In genomic region chr12:93080994-93081809, GRCh38 we compare ENCODE assay signal across 11 cellular contexts.
A peak's percentile ranks its signal among the peaks of the same experiment; 100 is the strongest.
DNase-seq lines count a peak whose midpoint lies in the region; ATAC-seq and TF ChIP-seq lines count a peak whose summit lies in the region.
"Had no signal": no experiment of that assay in that cellular context is flagged by ENCODE, and none has a peak within 500 bp of the region (broad histone marks: within the 10 kb centered on the region; RNA-seq: fewer than 3 reads in every experiment).

No MANE protein-coding gene starts in this region.

- peak overlapping the region; percentile 62 for H3K27ac ChIP-seq in SJSA1
- peak overlapping the region; percentile 49 for H3K27ac ChIP-seq in osteoblast (ENCODE audit: low read depth, low read length)

- H3K4me1 Mint-ChIP-seq in naive thymus-derived CD8-positive, alpha-beta T cell: no peaks in the 10 kb centered on the region
- H3K4me1 Mint-ChIP-seq: T-helper 17 cell had no signal

- H3K4me3 Mint-ChIP-seq in naive thymus-derived CD8-positive, alpha-beta T cell: no peak overlapping the region
- H3K4me3 Mint-ChIP-seq: T-helper 17 cell had no signal

- H3K79me2 ChIP-seq in osteoblast (ENCODE audit: insufficient read depth, low read length): no peaks in the 10 kb centered on the region

- no peak for TF ChIP-seq CTCF in fibroblast of pulmonary artery (IDR thresholded peaks at IDR 0.05; ENCODE audit: low read length, missing control alignments)
- TF ChIP-seq CTCF in osteoblast (IDR thresholded peaks at IDR 0.05; ENCODE audit: extremely low read depth, low read depth, low read length): no peak

- no peaks in the 10 kb centered on the region for H4K20me1 ChIP-seq in osteoblast (ENCODE audit: insufficient read depth, low read length)

- H3K9me3 ChIP-seq in SJSA1 (replicated peaks) (no peaks in the 10 kb centered on the region), osteoblast (ENCODE audit: low read depth, low read length) (no peaks in the 10 kb centered on the region)

- peaks cover 0 to 3% (median under 1%) of the 10 kb centered on the region in 9 donors for H3K9me3 Mint-ChIP-seq in naive thymus-derived CD8-positive, alpha-beta T cell

- no peak overlapping the region for H3K4me3 ChIP-seq in H7 (ENCODE audit: insufficient read depth, low read depth, low read length)
- no peak overlapping the region for H3K4me3 ChIP-seq in SJSA1
- H3K4me3 ChIP-seq in fibroblast of pulmonary artery (replicated peaks; ENCODE audit: low read depth, low read length): no peak overlapping the region
- no peak overlapping the region for H3K4me3 ChIP-seq in osteoblast (ENCODE audit: insufficient read depth, low read length)

- H3K27me3 Mint-ChIP-seq in naive thymus-derived CD8-positive, alpha-beta T cell: peaks cover 0 to 3% (median 2%) of the 10 kb centered on the region in 5 donors
- H3K27me3 Mint-ChIP-seq: T-helper 17 cell had no signal

- POLR2A ChIA-PET in naive thymus-derived CD8-positive, alpha-beta T cell (lab: Charles Lee): interaction anchor here (0.5 kb wide), 1 partner anchor 150 kb away, joined by 4 read pairs; no protein-coding TSS in a partner anchor

- peak overlapping the region; percentile 72 for H3K4me2 ChIP-seq in osteoblast (ENCODE audit: insufficient read depth, low read length)

- H3K36me3 ChIP-seq in H7 (replicated peaks; ENCODE audit: control insufficient read depth, insufficient read depth, low read length): no peaks in the 10 kb centered on the region
- H3K36me3 ChIP-seq in SJSA1: no peaks in the 10 kb centered on the region
- H3K36me3 ChIP-seq in osteoblast (ENCODE audit: insufficient read depth, low read length): no peaks in the 10 kb centered on the region

- peak overlapping the region; percentile 60 for H2AFZ ChIP-seq in osteoblast (ENCODE audit: low read length)

- H3K27me3 ChIP-seq in H7 (ENCODE audit: control insufficient read depth, insufficient read depth, low read length): no peaks in the 10 kb centered on the region
- no peaks in the 10 kb centered on the region for H3K27me3 ChIP-seq in SJSA1 (replicated peaks)
- no peaks in the 10 kb centered on the region for H3K27me3 ChIP-seq in osteoblast (ENCODE audit: insufficient read depth, low read length)

- DNase-seq in H7 (peak; percentile 55), SJSA1 (ENCODE audit: low read depth in 1 of 2, low spot score in 2 of 2) (peak; percentile 66), fibroblast of pulmonary artery (ENCODE audit: low read depth) (peak; percentile 66), osteoblast (ENCODE audit: insufficient read length, low spot score, missing footprints) (peak; percentile 82), foreskin melanocyte (no peak)
- no peak for DNase-seq in naive thymus-derived CD8-positive, alpha-beta T cell
- DNase-seq: anterior cingulate cortex, NCI-H1694, T-helper 17 cell had no signal

- H3K27ac Mint-ChIP-seq in naive thymus-derived CD8-positive, alpha-beta T cell: no peak overlapping the region
- H3K27ac Mint-ChIP-seq: T-helper 17 cell had no signal

- peaks cover 0 to 1% (median under 1%) of the 10 kb centered on the region in 3 donors for H3K36me3 Mint-ChIP-seq in naive thymus-derived CD8-positive, alpha-beta T cell

- no peak for ATAC-seq in naive thymus-derived CD8-positive, alpha-beta T cell
- no peak for ATAC-seq in HG03280 (IDR thresholded peaks at IDR 0.05; ENCODE audit: unreplicated experiment)
- ATAC-seq in GM21737 (IDR thresholded peaks at IDR 0.05; ENCODE audit: unreplicated experiment): no peak
- ATAC-seq: T-helper 17 cell had no signal

- H3K4me1 ChIP-seq in SJSA1 (replicated peaks) (peaks cover 21% of the 10 kb centered on the region), osteoblast (ENCODE audit: insufficient read depth, low read length) (peaks cover 22% of the 10 kb centered on the region)

Comparison
In these comparisons a context has a peak if more than half of its experiments do, and no peak if none do; other contexts are left out.
1. DNase-seq: peak in H7 (single experiment), SJSA1 (2 of 2), fibroblast of pulmonary artery (single experiment) and osteoblast (single experiment); none in naive thymus-derived CD8-positive, alpha-beta T cell (0 of 10) and foreskin melanocyte (single experiment).